In genomic region chr1:22025368-22026154, GRCh38 we compare ENCODE assay signal across 1 cellular context.
TF ChIP-seq lines count a peak whose summit lies in the region.

No MANE protein-coding gene starts in this region.

TF ChIP-seq in HepG2, 621 proteins besides CTCF, POLR2A, EP300 and RAD21 (continued from another document and continues in another):
- TF ChIP-seq YEATS2 (CRISPR knock-in tag; IDR thresholded peaks at IDR 0.05; ENCODE audit: borderline replicate concordance) (peak; percentile 83), SRY (CRISPR knock-in tag; IDR thresholded peaks at IDR 0.05) (no peak), ZNF709 (CRISPR knock-in tag; IDR thresholded peaks at IDR 0.05) (peak; percentile 71; the same call in 1 of the 2 replicates), FOXO1 (CRISPR knock-in tag; IDR thresholded peaks at IDR 0.05) (no peak), XBP1 (CRISPR knock-in tag; IDR thresholded peaks at IDR 0.05) (no peak), KDM4B (CRISPR knock-in tag; IDR thresholded peaks at IDR 0.05) (no peak), BRCA1 (CRISPR knock-in tag; IDR thresholded peaks at IDR 0.05) (no peak; the same call in 1 of the 2 replicates), NFYC (CRISPR knock-in tag; IDR thresholded peaks at IDR 0.05) (no peak), SIN3A (IDR thresholded peaks at IDR 0.05; ENCODE audit: borderline replicate concordance, low read depth, low read length) (peak; percentile 75; the same call in 1 of the 2 replicates), ZNF616 (CRISPR knock-in tag; IDR thresholded peaks at IDR 0.05; ENCODE audit: low read depth) (no peak), ZNF790 (CRISPR knock-in tag; IDR thresholded peaks at IDR 0.05; ENCODE audit: borderline replicate concordance) (no peak), ZNF713 (CRISPR knock-in tag; IDR thresholded peaks at IDR 0.05) (no peak), REPIN1 (CRISPR knock-in tag; IDR thresholded peaks at IDR 0.05; ENCODE audit: borderline replicate concordance, low read depth) (0 out of 2 replicates have a peak, but pooled peaks have one; percentile 27), ZBTB38 (CRISPR knock-in tag; IDR thresholded peaks at IDR 0.05) (0 out of 2 replicates have a peak, but pooled peaks have one; percentile 24), HNRNPH1 (optimal IDR thresholded peaks at IDR 0.05; ENCODE audit: low read depth, low read length) (no peak), ZFP62 (CRISPR knock-in tag; IDR thresholded peaks at IDR 0.05) (no peak), ZNF407 (CRISPR knock-in tag; IDR thresholded peaks at IDR 0.05; ENCODE audit: not compliant biosample characterization) (no peak), IKZF4 (CRISPR knock-in tag; IDR thresholded peaks at IDR 0.05; ENCODE audit: borderline replicate concordance, low read depth, not compliant biosample characterization) (no peak), NR2C2 (CRISPR knock-in tag; IDR thresholded peaks at IDR 0.05; ENCODE audit: borderline replicate concordance) (peak; percentile 92), ZHX1 (CRISPR knock-in tag; IDR thresholded peaks at IDR 0.05; ENCODE audit: low read depth) (0 out of 2 replicates have a peak, but pooled peaks have one; percentile 37), SMAD9 (CRISPR knock-in tag; IDR thresholded peaks at IDR 0.05) (no peak), CENPT (CRISPR knock-in tag; IDR thresholded peaks at IDR 0.05; ENCODE audit: low read depth) (no peak), KDM6A (CRISPR knock-in tag; IDR thresholded peaks at IDR 0.05; ENCODE audit: low read depth) (no peak)
- TF ChIP-seq, protein P1, sequence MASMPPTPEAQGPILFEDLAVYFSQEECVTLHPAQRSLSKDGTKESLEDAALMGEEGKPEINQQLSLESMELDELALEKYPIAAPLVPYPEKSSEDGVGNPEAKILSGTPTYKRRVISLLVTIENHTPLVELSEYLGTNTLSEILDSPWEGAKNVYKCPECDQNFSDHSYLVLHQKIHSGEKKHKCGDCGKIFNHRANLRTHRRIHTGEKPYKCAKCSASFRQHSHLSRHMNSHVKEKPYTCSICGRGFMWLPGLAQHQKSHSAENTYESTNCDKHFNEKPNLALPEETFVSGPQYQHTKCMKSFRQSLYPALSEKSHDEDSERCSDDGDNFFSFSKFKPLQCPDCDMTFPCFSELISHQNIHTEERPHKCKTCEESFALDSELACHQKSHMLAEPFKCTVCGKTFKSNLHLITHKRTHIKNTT (CRISPR knock-in tag; IDR thresholded peaks at IDR 0.05), result no peak
- TF ChIP-seq, protein P2, sequence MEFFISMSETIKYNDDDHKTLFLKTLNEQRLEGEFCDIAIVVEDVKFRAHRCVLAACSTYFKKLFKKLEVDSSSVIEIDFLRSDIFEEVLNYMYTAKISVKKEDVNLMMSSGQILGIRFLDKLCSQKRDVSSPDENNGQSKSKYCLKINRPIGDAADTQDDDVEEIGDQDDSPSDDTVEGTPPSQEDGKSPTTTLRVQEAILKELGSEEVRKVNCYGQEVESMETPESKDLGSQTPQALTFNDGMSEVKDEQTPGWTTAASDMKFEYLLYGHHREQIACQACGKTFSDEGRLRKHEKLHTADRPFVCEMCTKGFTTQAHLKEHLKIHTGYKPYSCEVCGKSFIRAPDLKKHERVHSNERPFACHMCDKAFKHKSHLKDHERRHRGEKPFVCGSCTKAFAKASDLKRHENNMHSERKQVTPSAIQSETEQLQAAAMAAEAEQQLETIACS (CRISPR knock-in tag; IDR thresholded peaks at IDR 0.05), result 0 out of 2 replicates have a peak, but pooled peaks have one; percentile 32
- TF ChIP-seq, protein P3, sequence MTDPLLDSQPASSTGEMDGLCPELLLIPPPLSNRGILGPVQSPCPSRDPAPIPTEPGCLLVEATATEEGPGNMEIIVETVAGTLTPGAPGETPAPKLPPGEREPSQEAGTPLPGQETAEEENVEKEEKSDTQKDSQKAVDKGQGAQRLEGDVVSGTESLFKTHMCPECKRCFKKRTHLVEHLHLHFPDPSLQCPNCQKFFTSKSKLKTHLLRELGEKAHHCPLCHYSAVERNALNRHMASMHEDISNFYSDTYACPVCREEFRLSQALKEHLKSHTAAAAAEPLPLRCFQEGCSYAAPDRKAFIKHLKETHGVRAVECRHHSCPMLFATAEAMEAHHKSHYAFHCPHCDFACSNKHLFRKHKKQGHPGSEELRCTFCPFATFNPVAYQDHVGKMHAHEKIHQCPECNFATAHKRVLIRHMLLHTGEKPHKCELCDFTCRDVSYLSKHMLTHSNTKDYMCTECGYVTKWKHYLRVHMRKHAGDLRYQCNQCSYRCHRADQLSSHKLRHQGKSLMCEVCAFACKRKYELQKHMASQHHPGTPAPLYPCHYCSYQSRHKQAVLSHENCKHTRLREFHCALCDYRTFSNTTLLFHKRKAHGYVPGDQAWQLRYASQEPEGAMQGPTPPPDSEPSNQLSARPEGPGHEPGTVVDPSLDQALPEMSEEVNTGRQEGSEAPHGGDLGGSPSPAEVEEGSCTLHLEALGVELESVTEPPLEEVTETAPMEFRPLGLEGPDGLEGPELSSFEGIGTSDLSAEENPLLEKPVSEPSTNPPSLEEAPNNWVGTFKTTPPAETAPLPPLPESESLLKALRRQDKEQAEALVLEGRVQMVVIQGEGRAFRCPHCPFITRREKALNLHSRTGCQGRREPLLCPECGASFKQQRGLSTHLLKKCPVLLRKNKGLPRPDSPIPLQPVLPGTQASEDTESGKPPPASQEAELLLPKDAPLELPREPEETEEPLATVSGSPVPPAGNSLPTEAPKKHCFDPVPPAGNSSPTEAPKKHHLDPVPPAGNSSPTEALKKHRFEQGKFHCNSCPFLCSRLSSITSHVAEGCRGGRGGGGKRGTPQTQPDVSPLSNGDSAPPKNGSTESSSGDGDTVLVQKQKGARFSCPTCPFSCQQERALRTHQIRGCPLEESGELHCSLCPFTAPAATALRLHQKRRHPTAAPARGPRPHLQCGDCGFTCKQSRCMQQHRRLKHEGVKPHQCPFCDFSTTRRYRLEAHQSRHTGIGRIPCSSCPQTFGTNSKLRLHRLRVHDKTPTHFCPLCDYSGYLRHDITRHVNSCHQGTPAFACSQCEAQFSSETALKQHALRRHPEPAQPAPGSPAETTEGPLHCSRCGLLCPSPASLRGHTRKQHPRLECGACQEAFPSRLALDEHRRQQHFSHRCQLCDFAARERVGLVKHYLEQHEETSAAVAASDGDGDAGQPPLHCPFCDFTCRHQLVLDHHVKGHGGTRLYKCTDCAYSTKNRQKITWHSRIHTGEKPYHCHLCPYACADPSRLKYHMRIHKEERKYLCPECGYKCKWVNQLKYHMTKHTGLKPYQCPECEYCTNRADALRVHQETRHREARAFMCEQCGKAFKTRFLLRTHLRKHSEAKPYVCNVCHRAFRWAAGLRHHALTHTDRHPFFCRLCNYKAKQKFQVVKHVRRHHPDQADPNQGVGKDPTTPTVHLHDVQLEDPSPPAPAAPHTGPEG (CRISPR knock-in tag; IDR thresholded peaks at IDR 0.05), result no peak
- TF ChIP-seq, protein P4, sequence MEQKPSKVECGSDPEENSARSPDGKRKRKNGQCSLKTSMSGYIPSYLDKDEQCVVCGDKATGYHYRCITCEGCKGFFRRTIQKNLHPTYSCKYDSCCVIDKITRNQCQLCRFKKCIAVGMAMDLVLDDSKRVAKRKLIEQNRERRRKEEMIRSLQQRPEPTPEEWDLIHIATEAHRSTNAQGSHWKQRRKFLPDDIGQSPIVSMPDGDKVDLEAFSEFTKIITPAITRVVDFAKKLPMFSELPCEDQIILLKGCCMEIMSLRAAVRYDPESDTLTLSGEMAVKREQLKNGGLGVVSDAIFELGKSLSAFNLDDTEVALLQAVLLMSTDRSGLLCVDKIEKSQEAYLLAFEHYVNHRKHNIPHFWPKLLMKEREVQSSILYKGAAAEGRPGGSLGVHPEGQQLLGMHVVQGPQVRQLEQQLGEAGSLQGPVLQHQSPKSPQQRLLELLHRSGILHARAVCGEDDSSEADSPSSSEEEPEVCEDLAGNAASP (CRISPR knock-in tag; IDR thresholded peaks at IDR 0.05; ENCODE audit: borderline replicate concordance), result peak; percentile 40; the same call in 1 of the 2 replicates
- TF ChIP-seq, protein P5, sequence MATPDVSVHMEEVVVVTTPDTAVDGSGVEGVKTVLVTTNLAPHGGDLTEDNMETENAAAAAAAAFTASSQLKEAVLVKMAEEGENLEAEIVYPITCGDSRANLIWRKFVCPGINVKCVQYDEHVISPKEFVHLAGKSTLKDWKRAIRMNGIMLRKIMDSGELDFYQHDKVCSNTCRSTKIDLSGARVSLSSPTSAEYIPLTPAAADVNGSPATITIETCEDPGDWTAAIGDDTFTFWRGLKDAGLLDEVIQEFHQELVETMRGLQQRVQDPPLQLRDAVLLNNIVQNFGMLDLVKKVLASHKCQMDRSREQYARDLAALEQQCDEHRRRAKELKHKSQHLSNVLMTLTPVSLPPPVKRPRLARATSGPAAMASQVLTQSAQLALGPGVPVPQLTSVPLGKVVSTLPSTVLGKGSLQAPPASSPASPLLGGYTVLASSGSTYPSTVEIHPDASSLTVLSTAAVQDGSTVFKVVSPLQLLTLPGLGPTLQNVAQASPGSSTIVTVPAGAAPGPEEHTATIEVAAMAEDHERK (CRISPR knock-in tag; IDR thresholded peaks at IDR 0.05; ENCODE audit: low read depth), result 0 out of 2 replicates have a peak, but pooled peaks have one; percentile 22
